8 cellular contexts compared by ENCODE assay signal in the genomic region with DNA sequence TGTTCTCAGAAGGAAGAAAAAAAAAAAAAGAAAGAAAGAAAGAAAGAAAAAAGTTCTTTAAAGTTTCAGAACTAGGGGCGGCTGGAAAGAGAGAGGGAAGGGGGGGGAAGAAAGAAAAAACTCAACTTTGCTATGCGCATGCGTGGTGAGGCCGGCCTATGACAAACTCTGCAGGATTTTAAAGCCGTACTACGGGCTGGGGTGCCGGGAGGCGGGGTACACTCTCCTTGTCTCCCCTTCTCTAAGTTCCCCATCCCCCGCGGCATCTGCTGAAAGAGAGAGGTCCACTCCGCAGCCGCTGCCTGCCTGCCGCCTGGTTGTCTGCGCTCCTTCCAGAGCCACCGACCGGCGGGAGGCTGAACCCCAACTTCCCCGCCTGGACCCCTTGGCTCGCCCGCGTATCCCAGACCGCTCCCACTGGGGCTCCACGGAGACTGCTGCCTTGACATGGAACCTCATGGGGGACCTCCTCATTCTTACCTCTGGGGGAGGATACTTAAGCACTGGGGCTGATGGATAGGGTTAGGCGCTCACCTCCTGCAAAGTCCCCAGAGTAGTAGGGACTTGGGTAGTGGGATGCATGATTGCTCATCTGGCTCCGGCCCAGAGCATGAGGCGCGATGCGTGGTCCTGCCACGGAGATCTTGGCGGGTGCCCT. TPM values are rescaled to one million over a fixed set of nuclear protein-coding genes. Genes with fewer than 3 reads are reported as not detected.
A peak's percentile ranks its signal among the peaks of the same experiment; 100 is the strongest.
DNase-seq lines count a peak whose midpoint lies in the region; ATAC-seq lines count a peak whose summit lies in the region.

No MANE protein-coding gene starts in this region.

- no peaks in the 10 kb centered on the region for H3K9me3 ChIP-seq in HUES6 (ENCODE audit: control insufficient read depth, insufficient read depth, low read depth, low read length)
- H3K9me3 ChIP-seq in right cardiac atrium (ENCODE audit: control insufficient read depth, low read length), result no peaks in the 10 kb centered on the region

- H3K4me3 ChIP-seq in HUES6 (ENCODE audit: low read depth, low read length), result peak overlapping the region; percentile 79
- peak overlapping the region; percentile 81 for H3K4me3 ChIP-seq in right cardiac atrium (ENCODE audit: low read length)
- peak overlapping the region; percentile 83 for H3K4me3 ChIP-seq in rectal smooth muscle tissue (ENCODE audit: low read length)

- WGBS in right cardiac atrium, result under 1% methylated on average over 30 of the region's 30 CpGs

- H3K27ac ChIP-seq in HUES6 (ENCODE audit: low read depth, low read length) (peak overlapping the region; percentile 56; the same call in 1 of the 2 replicates), right cardiac atrium (ENCODE audit: low read length) (no peak overlapping the region), rectal smooth muscle tissue (ENCODE audit: low read depth, low read length) (no peak overlapping the region)

- H3K9ac ChIP-seq in HUES6 (ENCODE audit: low read length), result peak overlapping the region; percentile 98
- peak overlapping the region; percentile 26 for H3K9ac ChIP-seq in rectal smooth muscle tissue (ENCODE audit: low read length)

- H3K4me1 ChIP-seq in HUES6 (ENCODE audit: control insufficient read depth, insufficient read depth, low read length), result peaks cover 42% of the 10 kb centered on the region
- no peaks in the 10 kb centered on the region for H3K4me1 ChIP-seq in right cardiac atrium (ENCODE audit: control insufficient read depth, insufficient read depth, low read length)
- H3K4me1 ChIP-seq in rectal smooth muscle tissue (ENCODE audit: control insufficient read depth, insufficient read depth, low read length), result peaks cover 3% of the 10 kb centered on the region

- DNase-seq in ELR (ENCODE audit: low read depth) (peak; percentile 88), anterior cingulate cortex (lab: John Stamatoyannopoulos, UW) (peak in 53 of 58 donors; percentile 8 to 79 (median 52)), right cardiac atrium (peak; percentile 71 to 86 (median 84)), OCI-M2 (lab: John Stamatoyannopoulos, UW; ENCODE audit: unreplicated experiment) (no peak), HuH-7 (ENCODE audit: low spot score) (no peak)

- no peaks in the 10 kb centered on the region; the same call in 1 of the 2 replicates for H3K36me3 ChIP-seq in HUES6 (ENCODE audit: control insufficient read depth, insufficient read depth, low read length)
- H3K36me3 ChIP-seq in rectal smooth muscle tissue (ENCODE audit: control insufficient read depth, insufficient read depth, low read length), result no peaks in the 10 kb centered on the region

- H3K27me3 ChIP-seq in HUES6 (ENCODE audit: control insufficient read depth, insufficient read depth, low read length) (peaks cover 61% of the 10 kb centered on the region), right cardiac atrium (ENCODE audit: control insufficient read depth, insufficient read depth) (no peaks in the 10 kb centered on the region), rectal smooth muscle tissue (ENCODE audit: control insufficient read depth, insufficient read depth, low read length) (peaks cover 10% of the 10 kb centered on the region)

- ATAC-seq in right cardiac atrium (peak; percentile 17 to 31), HG03571 (IDR thresholded peaks at IDR 0.05; ENCODE audit: unreplicated experiment) (no peak)

- intact Hi-C loops in right cardiac atrium (cut with DNase I), result loop anchor here (5.0 to 10.0 kb wide), 6 partner anchors 229 to 1006 kb away; no protein-coding TSS in a partner anchor

RNA-seq across cellular contexts. Expression of gene WNT5A, which starts 1.4 kb away (rescaled TPM):
- total RNA-seq in right cardiac atrium, result 10 to 100 TPM in 3 of 4 donors, 1 to 10 TPM in 1; 3.6 to 13.0 (median 11.3) TPM
- polyA plus RNA-seq in right cardiac atrium, result 2.6 TPM

Comparison
In these comparisons a context has a peak if more than half of its experiments do, and no peak if none do; other contexts are left out.
1. DNase-seq: peak in ELR (single experiment), anterior cingulate cortex (53 of 58) and right cardiac atrium (3 of 3); none in OCI-M2 (single experiment) and HuH-7 (single experiment).
2. Peak in every context shown above with its lines, with median percentiles within 50 percentile points of each other: H3K4me3 ChIP-seq.